14 cellular contexts compared by ENCODE assay signal in genomic region chr11:99534812-99535211, GRCh38.
DNase-seq lines count a peak whose midpoint lies in the region; ATAC-seq and FAIRE-seq lines count a peak whose summit lies in the region.
"Had no signal": no experiment of that assay in that cellular context is flagged by ENCODE, and none has a peak within 500 bp of the region (broad histone marks: within the 10 kb centered on the region; RNA-seq: fewer than 3 reads in every experiment).

No MANE protein-coding gene starts in this region.

- H3K4me3 ChIP-seq in skeletal muscle cell (ENCODE audit: low read depth, low read length): no peak overlapping the region
- H3K4me3 ChIP-seq: smooth muscle cell, thyroid gland had no signal

- ATAC-seq in GM19372 (IDR thresholded peaks at IDR 0.05; ENCODE audit: low read depth, unreplicated experiment) (peak; percentile 62), HG02885 (IDR thresholded peaks at IDR 0.05; ENCODE audit: poor library complexity, unreplicated experiment) (peak; percentile 54), HG03571 (IDR thresholded peaks at IDR 0.05; ENCODE audit: unreplicated experiment) (peak; percentile 52)
- ATAC-seq: activated CD4-positive, alpha-beta T cell treated with anti-CD3 and anti-CD28 coated beads for 36 hours had no signal

- peak; percentile 33 for DNase-seq in skeletal muscle cell (ENCODE audit: low read depth)
- DNase-seq in RKO (ENCODE audit: low spot score): no peak
- no peak for DNase-seq in HTR-8/SVneo (ENCODE audit: insufficient read length, low spot score)
- DNase-seq in DMS79 (lab: John Stamatoyannopoulos, UW): no peak
- DNase-seq: activated CD4-positive, alpha-beta T cell treated with anti-CD3 and anti-CD28 coated beads for 36 hours; activated T-cell treated with anti-CD3 and anti-CD28 coated beads, Interleukin-2, amount 50 U/mL, for 48 hours; anterior cingulate cortex; endodermal cell; NCI-H2107; thyroid gland had no signal

- no peak for FAIRE-seq in HTR-8/SVneo (lab: Jason Lieb, UNC)
